In the genomic region with DNA sequence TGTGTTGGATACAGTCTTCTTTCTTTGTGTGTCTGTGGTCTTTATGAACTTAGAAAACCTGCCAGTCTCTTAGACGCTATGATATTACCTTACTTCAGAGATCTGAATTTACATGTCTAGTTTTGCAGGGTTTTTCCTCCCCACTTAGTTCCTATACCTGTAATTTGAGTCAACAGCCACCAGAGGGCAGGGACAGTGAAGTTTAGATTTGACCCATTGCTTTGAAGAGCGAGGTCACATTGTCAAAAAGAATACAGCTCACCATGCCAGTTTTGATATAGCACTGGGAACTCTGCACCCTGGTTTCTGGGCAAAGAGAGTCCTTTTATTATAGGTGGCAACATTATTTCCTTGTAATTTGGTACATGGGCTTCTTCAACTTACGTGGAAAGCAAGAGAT, we compare ENCODE assay signal across 8 cellular contexts.
DNase-seq lines count a peak whose midpoint lies in the region; ATAC-seq and TF ChIP-seq lines count a peak whose summit lies in the region.

No MANE protein-coding gene starts in this region.

- peak; percentile 23 for ATAC-seq in left lung
- ATAC-seq in stimulated activated naive B cell treated with anti-CD40 and anti-IgM and Interleukin-4, amounts not matched to agents 10 μg/mL and 1 μg/mL and 100 μg/mL, for 72 hours (replicated peaks): no peak
- no peak for ATAC-seq in GM18861 (IDR thresholded peaks at IDR 0.05; ENCODE audit: unreplicated experiment)

- no peak overlapping the region for H2AFZ ChIP-seq in SU-DHL-6 (ENCODE audit: low read depth, low read length, severe bottlenecking)

- H3K9ac ChIP-seq in SU-DHL-6 (ENCODE audit: low read length): no peak overlapping the region

- no peaks in the 10 kb centered on the region for H4K20me1 ChIP-seq in SU-DHL-6 (ENCODE audit: low read depth, low read length)

- no peaks in the 10 kb centered on the region for H3K79me2 ChIP-seq in SU-DHL-6 (ENCODE audit: insufficient read depth, low read length)

- H3K4me3 ChIP-seq in SU-DHL-6 (ENCODE audit: insufficient read depth, low read length, poor library complexity, severe bottlenecking): no peak overlapping the region
- H3K4me3 ChIP-seq in left lung: no peak overlapping the region
- no peak overlapping the region for H3K4me3 ChIP-seq in HAP-1

- H3K36me3 ChIP-seq in SU-DHL-6 (ENCODE audit: low read length) (no peaks in the 10 kb centered on the region), left lung (no peaks in the 10 kb centered on the region), HAP-1 (replicated peaks) (no peaks in the 10 kb centered on the region)

- no peaks in the 10 kb centered on the region for H3K36me3 Mint-ChIP-seq in stimulated activated naive B cell treated with anti-CD40 and anti-IgM and Interleukin-4, amounts not matched to agents 10 μg/mL and 1 μg/mL and 100 μg/mL, for 72 hours

- no peak overlapping the region for H3K27ac ChIP-seq in SU-DHL-6 (ENCODE audit: low read depth, low read length)
- no peak overlapping the region for H3K27ac ChIP-seq in left lung

- DNase-seq in DMS 273 (lab: John Stamatoyannopoulos, UW; ENCODE audit: unreplicated experiment) (peak; percentile 75), HuH-7.5 (ENCODE audit: low spot score) (peak; percentile 60), left lung (no peak), posterior cingulate gyrus (no peak), HAP-1 (ENCODE audit: low spot score in 2 of 2) (no peak)
- DNase-seq in stimulated activated naive B cell treated with anti-CD40 and anti-IgM and Interleukin-4, amounts not matched to agents 10 μg/mL and 1 μg/mL and 100 μg/mL, for 72 hours: no peak

- H3K4me1 ChIP-seq in left lung (no peaks in the 10 kb centered on the region), HAP-1 (no peaks in the 10 kb centered on the region)

- H3F3A ChIP-seq in SU-DHL-6 (ENCODE audit: insufficient read depth): no peaks in the 10 kb centered on the region

- peaks cover 5 to 7% of the 10 kb centered on the region in 2 donors for H3K9me3 Mint-ChIP-seq in stimulated activated naive B cell treated with anti-CD40 and anti-IgM and Interleukin-4, amounts not matched to agents 10 μg/mL and 1 μg/mL and 100 μg/mL, for 72 hours

- H3K4me1 Mint-ChIP-seq in stimulated activated naive B cell treated with anti-CD40 and anti-IgM and Interleukin-4, amounts not matched to agents 10 μg/mL and 1 μg/mL and 100 μg/mL, for 72 hours: no peaks in the 10 kb centered on the region

- in situ Hi-C loops in HAP-1 (cut with MboI; ENCODE audit: low sequenced_read_pairs): no loop called here

- intact Hi-C loops in left lung (cut with DNase I): no loop called here
- intact Hi-C loops in posterior cingulate gyrus (cut with DNase I): no loop called here

- TF ChIP-seq CTCF in SU-DHL-6 (IDR thresholded peaks at IDR 0.05; ENCODE audit: insufficient read depth, low read length, poor library complexity, severe bottlenecking): peak; percentile 80
- TF ChIP-seq CTCF in left lung (IDR thresholded peaks at IDR 0.05): peak in 1 of 2 donors; percentile 22

- no peak overlapping the region for H3K4me2 ChIP-seq in SU-DHL-6 (ENCODE audit: low read depth, low read length, poor library complexity, severe bottlenecking)

- H3K9me3 ChIP-seq in SU-DHL-6 (ENCODE audit: insufficient read depth, low read length) (no peaks in the 10 kb centered on the region), left lung (peaks cover 0 to 6% of the 10 kb centered on the region in 2 donors), HAP-1 (peaks cover 10% of the 10 kb centered on the region; the same call in 1 of the 2 replicates)

- H3K4me3 Mint-ChIP-seq in stimulated activated naive B cell treated with anti-CD40 and anti-IgM and Interleukin-4, amounts not matched to agents 10 μg/mL and 1 μg/mL and 100 μg/mL, for 72 hours: no peak overlapping the region

- H3K27me3 ChIP-seq in SU-DHL-6 (ENCODE audit: low read length) (no peaks in the 10 kb centered on the region), left lung (no peaks in the 10 kb centered on the region), HAP-1 (ENCODE audit: low read depth) (no peaks in the 10 kb centered on the region)

- H3K27me3 Mint-ChIP-seq in stimulated activated naive B cell treated with anti-CD40 and anti-IgM and Interleukin-4, amounts not matched to agents 10 μg/mL and 1 μg/mL and 100 μg/mL, for 72 hours: peaks cover 3 to 11% of the 10 kb centered on the region in 2 donors

- H3K9me2 ChIP-seq in SU-DHL-6 (replicated peaks; ENCODE audit: insufficient read depth, low read length): no peaks in the 10 kb centered on the region

- H3K27ac Mint-ChIP-seq in stimulated activated naive B cell treated with anti-CD40 and anti-IgM and Interleukin-4, amounts not matched to agents 10 μg/mL and 1 μg/mL and 100 μg/mL, for 72 hours: no peak overlapping the region

Comparison
In these comparisons a context has a peak if more than half of its experiments do, and no peak if none do; other contexts are left out.
1. DNase-seq: peak in DMS 273 (single experiment) and HuH-7.5 (single experiment); none in left lung (0 of 2), stimulated activated naive B cell treated with anti-CD40 and anti-IgM and Interleukin-4, amounts not matched to agents 10 μg/mL and 1 μg/mL and 100 μg/mL, for 72 hours (single experiment), posterior cingulate gyrus (0 of 10) and HAP-1 (0 of 2).